29 cellular contexts compared by ENCODE assay signal in the genomic region with DNA sequence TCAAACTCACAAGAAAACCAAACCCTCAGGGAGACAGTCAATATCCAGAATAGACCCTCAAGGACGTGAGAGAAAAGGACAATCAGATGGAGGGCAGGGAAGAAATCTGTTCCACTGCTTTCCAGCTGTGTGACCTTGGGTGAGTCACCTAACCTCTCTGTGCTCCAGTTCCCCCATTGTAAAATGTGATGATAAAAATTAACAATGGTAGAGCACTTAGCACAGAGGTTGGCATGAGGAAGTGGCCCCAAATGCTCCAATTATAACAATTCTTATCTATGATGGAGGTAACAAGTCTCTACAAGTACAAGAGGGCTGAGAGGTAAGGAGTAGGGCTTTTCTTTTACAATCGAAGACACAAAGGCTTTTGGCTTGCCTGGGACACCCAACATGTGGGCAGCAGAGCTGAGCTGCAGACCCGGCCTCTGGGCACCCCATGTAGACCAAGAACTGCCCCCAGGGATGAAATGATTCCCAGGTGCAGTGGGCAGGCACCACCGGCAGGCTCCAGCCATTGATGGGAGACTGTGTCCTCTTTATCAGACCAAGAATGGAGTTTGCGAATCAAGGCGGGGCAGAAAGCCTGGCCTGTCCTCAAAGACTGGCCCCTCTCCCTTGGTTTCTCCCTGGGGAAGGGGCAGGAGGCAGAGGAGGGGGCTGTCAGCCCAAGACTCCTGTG. TPM values are rescaled to one million over a fixed set of nuclear protein-coding genes. Genes with fewer than 3 reads are reported as not detected.
"Had no signal": no experiment of that assay in that cellular context is flagged by ENCODE, and none has a peak within 500 bp of the region (broad histone marks: within the 10 kb centered on the region; RNA-seq: fewer than 3 reads in every experiment).

No MANE protein-coding gene starts in this region.

- H3K4me2 ChIP-seq: smooth muscle cell had no signal

- H3K79me2 ChIP-seq: parathyroid adenoma had no signal

- H3K4me3 ChIP-seq: ascending aorta, esophagus squamous epithelium, right atrium auricular region, smooth muscle cell, uterus had no signal

- ATAC-seq: naive thymus-derived CD4-positive, alpha-beta T cell had no signal

- H3K9me3 ChIP-seq: ascending aorta, esophagus squamous epithelium, right atrium auricular region, uterus had no signal

- H3K9me3 Mint-ChIP-seq: activated CD4-positive, alpha-beta memory T cell treated with anti-CD3 and anti-CD28 coated beads for 36 hours; activated CD4-positive, alpha-beta T cell treated with anti-CD3 and anti-CD28 coated beads, Interleukin-2, amount 10 ng/mL, durations not matched to agents 24 days and 14 days; activated naive CD4-positive, alpha-beta T cell treated with anti-CD3 and anti-CD28 coated beads, Interleukin-2, amount 10 ng/mL, durations not matched to agents 7 days and 5 days; activated naive CD8-positive, alpha-beta T cell treated with anti-CD3 and anti-CD28 coated beads, Interleukin-2, amount 10 ng/mL, durations not matched to agents 7 days and 5 days; activated T-helper 1 cell treated with anti-CD3 and anti-CD28 coated beads, Interleukin-12 subunit alpha, Interleukin-12 subunit beta, Interleukin-2, Interleukin-4 antibody, amounts not matched to agents 30 ng/mL and 10 ng/mL and 1 ng/mL, durations not matched to agents 14 hours and 24 hours and 36 hours; brain; naive thymus-derived CD4-positive, alpha-beta T cell had no signal

- H3K36me3 Mint-ChIP-seq: activated CD4-positive, alpha-beta memory T cell treated with anti-CD3 and anti-CD28 coated beads for 36 hours; activated naive CD4-positive, alpha-beta T cell treated with anti-CD3 and anti-CD28 coated beads, Interleukin-2, amount 10 ng/mL, durations not matched to agents 7 days and 5 days; activated naive CD8-positive, alpha-beta T cell treated with anti-CD3 and anti-CD28 coated beads, Interleukin-2, amount 10 ng/mL, durations not matched to agents 7 days and 5 days; memory B cell had no signal

- H3K9ac ChIP-seq: parathyroid adenoma had no signal

- H3K4me1 Mint-ChIP-seq: memory B cell had no signal

- H3K36me3 ChIP-seq: ascending aorta, esophagus squamous epithelium, right atrium auricular region, uterus had no signal

- DNase-seq: activated CD4-positive, alpha-beta memory T cell treated with anti-CD3 and anti-CD28 coated beads for 36 hours; activated CD4-positive, alpha-beta T cell treated with anti-CD3 and anti-CD28 coated beads, Interleukin-2, amount 10 ng/mL, durations not matched to agents 24 days and 14 days; activated CD4-positive, CD25-positive, alpha-beta regulatory T cell treated with anti-CD3 and anti-CD28 coated beads, Interleukin-2, amount 50 U/mL, for 72 hours; activated CD8-positive, alpha-beta memory T cell treated with anti-CD3 and anti-CD28 coated beads, Interleukin-2, amount 50 U/mL, for 4 hours; activated gamma-delta T cell; activated naive CD4-positive, alpha-beta T cell treated with anti-CD3 and anti-CD28 coated beads, Interleukin-2, amount 10 ng/mL, durations not matched to agents 7 days and 5 days; activated naive CD8-positive, alpha-beta T cell treated with anti-CD3 and anti-CD28 coated beads, Interleukin-2, amount 10 ng/mL, durations not matched to agents 7 days and 5 days; activated T-cell treated with anti-CD3 and anti-CD28 coated beads, Interleukin-2, amount 50 U/mL, for 1 hour; caudate nucleus; esophagus squamous epithelium; midbrain; naive thymus-derived CD4-positive, alpha-beta T cell; nucleus accumbens; stimulated activated CD4-positive, alpha-beta T cell treated with anti-CD3 and anti-CD28 coated beads, Interleukin-15, amount 100 ng/mL, for 24 hours; stimulated activated CD4-positive, alpha-beta T cell treated with anti-CD3 and anti-CD28 coated beads, Interleukin-2, amount 100 ng/mL, for 24 hours; stimulated activated naive CD4-positive, alpha-beta T cell; T-helper 2 cell; uterus had no signal

- H3K27me3 Mint-ChIP-seq: activated CD4-positive, alpha-beta memory T cell treated with anti-CD3 and anti-CD28 coated beads for 36 hours had no signal

- FAIRE-seq: endothelial cell of umbilical vein, frontal cortex, islet of Langerhans had no signal

- H3K4me1 ChIP-seq: ascending aorta, parathyroid adenoma, right atrium auricular region, uterus had no signal

- H3K27ac Mint-ChIP-seq: activated CD4-positive, alpha-beta memory T cell treated with anti-CD3 and anti-CD28 coated beads for 36 hours; activated CD4-positive, alpha-beta T cell treated with anti-CD3 and anti-CD28 coated beads, Interleukin-2, amount 10 ng/mL, durations not matched to agents 24 days and 14 days; activated naive CD4-positive, alpha-beta T cell treated with anti-CD3 and anti-CD28 coated beads, Interleukin-2, amount 10 ng/mL, durations not matched to agents 7 days and 5 days; activated naive CD8-positive, alpha-beta T cell treated with anti-CD3 and anti-CD28 coated beads, Interleukin-2, amount 10 ng/mL, durations not matched to agents 7 days and 5 days; activated T-helper 1 cell treated with anti-CD3 and anti-CD28 coated beads, Interleukin-12 subunit alpha, Interleukin-12 subunit beta, Interleukin-2, Interleukin-4 antibody, amounts not matched to agents 30 ng/mL and 10 ng/mL and 1 ng/mL, durations not matched to agents 14 hours and 24 hours and 36 hours; memory B cell had no signal

- H3K4me3 Mint-ChIP-seq: activated CD4-positive, alpha-beta memory T cell treated with anti-CD3 and anti-CD28 coated beads for 36 hours; activated CD4-positive, alpha-beta T cell treated with anti-CD3 and anti-CD28 coated beads, Interleukin-2, amount 10 ng/mL, durations not matched to agents 24 days and 14 days; activated naive CD4-positive, alpha-beta T cell treated with anti-CD3 and anti-CD28 coated beads, Interleukin-2, amount 10 ng/mL, durations not matched to agents 7 days and 5 days; activated naive CD8-positive, alpha-beta T cell treated with anti-CD3 and anti-CD28 coated beads, Interleukin-2, amount 10 ng/mL, durations not matched to agents 7 days and 5 days; activated T-helper 1 cell treated with anti-CD3 and anti-CD28 coated beads, Interleukin-12 subunit alpha, Interleukin-12 subunit beta, Interleukin-2, Interleukin-4 antibody, amounts not matched to agents 30 ng/mL and 10 ng/mL and 1 ng/mL, durations not matched to agents 14 hours and 24 hours and 36 hours; brain; memory B cell; naive thymus-derived CD4-positive, alpha-beta T cell had no signal

- H3K27ac ChIP-seq: ascending aorta, esophagus squamous epithelium, parathyroid adenoma, right atrium auricular region, uterus had no signal

- H3K27me3 ChIP-seq: ascending aorta, right atrium auricular region, uterus had no signal

- H2AFZ ChIP-seq: parathyroid adenoma had no signal

RNA-seq across cellular contexts. Expression of gene WNT7A, which starts 22.0 kb away (rescaled TPM):
- total RNA-seq: activated CD4-positive, alpha-beta T cell treated with anti-CD3 and anti-CD28 coated beads, Interleukin-2, amount 10 ng/mL, durations not matched to agents 24 days and 14 days; activated T-helper 1 cell treated with anti-CD3 and anti-CD28 coated beads, Interleukin-12 subunit alpha, Interleukin-12 subunit beta, Interleukin-2, Interleukin-4 antibody, amounts not matched to agents 30 ng/mL and 10 ng/mL and 1 ng/mL, durations not matched to agents 14 hours and 24 hours and 36 hours; ascending aorta; endothelial cell of umbilical vein; pulmonary artery endothelial cell; right atrium auricular region had no signal
- polyA plus RNA-seq: endothelial cell of umbilical vein had no signal
